ENCODE assay signal across 8 cellular contexts in genomic region chr12:116924558-116925453, GRCh38. TPM values are rescaled to one million over a fixed set of nuclear protein-coding genes. Genes with fewer than 3 reads are reported as not detected.
DNase-seq lines count a peak whose midpoint lies in the region; ATAC-seq and TF ChIP-seq lines count a peak whose summit lies in the region.

No MANE protein-coding gene starts in this region.

- H3K4me3 Mint-ChIP-seq in activated naive CD4-positive, alpha-beta T cell treated with anti-CD3 and anti-CD28 coated beads, Interleukin-2, amount 10 ng/mL, durations not matched to agents 7 days and 5 days, result peak overlapping the region; percentile 69

- CTCF ChIA-PET in activated naive CD4-positive, alpha-beta T cell treated with anti-CD3 and anti-CD28 coated beads, Interleukin-2, amount 10 ng/mL, durations not matched to agents 7 days and 5 days (lab: Charles Lee), result interaction anchor here (1.9 kb wide), 1 partner anchor 35 kb away, joined by 4 read pairs; no protein-coding TSS in a partner anchor

- no peaks in the 10 kb centered on the region for H3K9me3 ChIP-seq in mucosa of descending colon

- peak; percentile 59 for ATAC-seq in GM18508 (IDR thresholded peaks at IDR 0.05; ENCODE audit: insufficient read depth, unreplicated experiment)
- peak; percentile 55 for ATAC-seq in HG02763 (IDR thresholded peaks at IDR 0.05; ENCODE audit: unreplicated experiment)
- ATAC-seq in mucosa of descending colon, result peak; percentile 76

- H3K36me3 ChIP-seq in mucosa of descending colon (ENCODE audit: low read depth), result no peaks in the 10 kb centered on the region

- TF ChIP-seq CTCF in mucosa of descending colon (IDR thresholded peaks at IDR 0.05), result no peak

- DNase-seq in NOMO-1 treated with dmso at 0.1 percent for 144 hours (lab: John Stamatoyannopoulos, UW; ENCODE audit: unreplicated experiment) (peak; percentile 22), mucosa of descending colon (peak in 1 of 3 donors; percentile 51), cortex of kidney (lab: John Stamatoyannopoulos, UW) (no peak), germinal center (ENCODE audit: low spot score) (no peak), occipital lobe (lab: John Stamatoyannopoulos, UW) (no peak)
- DNase-seq in activated naive CD4-positive, alpha-beta T cell treated with anti-CD3 and anti-CD28 coated beads, Interleukin-2, amount 10 ng/mL, durations not matched to agents 7 days and 5 days, result peak; percentile 76

- peaks cover 45% of the 10 kb centered on the region for H3K36me3 Mint-ChIP-seq in activated naive CD4-positive, alpha-beta T cell treated with anti-CD3 and anti-CD28 coated beads, Interleukin-2, amount 10 ng/mL, durations not matched to agents 7 days and 5 days

- intact Hi-C loops in mucosa of descending colon (cut with DNase I, micrococcal nuclease), result no loop called here

- H3K4me3 ChIP-seq in mucosa of descending colon, result no peak overlapping the region

- peak overlapping the region; percentile 94 for H3K27ac Mint-ChIP-seq in activated naive CD4-positive, alpha-beta T cell treated with anti-CD3 and anti-CD28 coated beads, Interleukin-2, amount 10 ng/mL, durations not matched to agents 7 days and 5 days

- H3K4me1 ChIP-seq in mucosa of descending colon (ENCODE audit: low read depth), result peaks cover 13% of the 10 kb centered on the region

- H3K4me1 Mint-ChIP-seq in activated naive CD4-positive, alpha-beta T cell treated with anti-CD3 and anti-CD28 coated beads, Interleukin-2, amount 10 ng/mL, durations not matched to agents 7 days and 5 days, result peaks cover 79% of the 10 kb centered on the region

- no peaks in the 10 kb centered on the region for H3K9me3 Mint-ChIP-seq in activated naive CD4-positive, alpha-beta T cell treated with anti-CD3 and anti-CD28 coated beads, Interleukin-2, amount 10 ng/mL, durations not matched to agents 7 days and 5 days

- no peaks in the 10 kb centered on the region for H3K27me3 Mint-ChIP-seq in activated naive CD4-positive, alpha-beta T cell treated with anti-CD3 and anti-CD28 coated beads, Interleukin-2, amount 10 ng/mL, durations not matched to agents 7 days and 5 days

RNA-seq across cellular contexts. Expression of gene FBXW8, which starts 14.1 kb away (rescaled TPM):
- 10 to 100 TPM; 12.0 to 13.2 (median 13.1) TPM for total RNA-seq in mucosa of descending colon
- 11.9 TPM for total RNA-seq in occipital lobe

RNA-seq across cellular contexts. Expression of gene HRK, which starts 43.6 kb away (rescaled TPM):
- total RNA-seq in mucosa of descending colon (1 to 10 TPM in 1 of 3 donors, under 1 TPM in 2; 0.22 to 1.0 (median 0.25) TPM), occipital lobe (0.47 TPM)

Comparison
In these comparisons a context has a peak if more than half of its experiments do, and no peak if none do; other contexts are left out.
1. DNase-seq: peak in NOMO-1 treated with dmso at 0.1 percent for 144 hours (single experiment) and activated naive CD4-positive, alpha-beta T cell treated with anti-CD3 and anti-CD28 coated beads, Interleukin-2, amount 10 ng/mL, durations not matched to agents 7 days and 5 days (single experiment); none in cortex of kidney (single experiment), germinal center (single experiment) and occipital lobe (single experiment).
2. Peak in every context shown above with its lines, with median percentiles within 50 percentile points of each other: ATAC-seq.